In the genomic region with DNA sequence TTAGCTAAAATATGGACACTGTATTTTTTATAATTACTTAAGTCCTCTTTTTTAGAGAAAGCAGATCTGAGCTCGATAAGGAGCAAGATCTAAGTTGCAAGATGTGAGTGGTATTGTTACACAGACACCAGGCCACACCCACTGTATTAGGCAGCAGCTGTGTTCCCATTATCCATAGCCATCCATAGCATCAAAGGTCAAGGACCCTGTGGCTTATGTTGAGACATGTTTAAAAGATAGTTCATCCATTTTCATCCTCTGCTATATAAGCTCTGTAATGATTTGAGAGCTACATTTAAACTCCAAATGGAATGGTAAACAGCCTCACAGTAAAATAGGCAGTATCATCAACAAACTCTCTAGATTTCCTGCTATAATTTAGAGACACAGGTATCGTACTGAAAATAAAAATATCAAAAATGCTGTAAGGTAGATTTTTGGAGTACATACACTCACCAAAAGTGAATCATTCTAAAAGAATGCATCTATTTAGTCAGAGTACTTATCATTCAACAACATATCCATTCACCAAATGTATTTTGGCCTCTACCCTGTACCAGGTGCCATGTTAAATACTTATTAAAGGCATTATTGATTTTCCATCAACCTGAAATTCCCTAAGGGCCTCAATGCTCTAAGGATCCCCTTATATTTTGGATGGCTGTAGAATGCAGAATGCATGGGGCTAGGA, we compare ENCODE assay signal across 24 cellular contexts.
"Had no signal": no experiment of that assay in that cellular context is flagged by ENCODE, and none has a peak within 500 bp of the region (broad histone marks: within the 10 kb centered on the region; RNA-seq: fewer than 3 reads in every experiment).

No MANE protein-coding gene starts in this region.

- H3K27ac ChIP-seq: brain microvascular endothelial cell, gastrocnemius medialis, left ventricle myocardium inferior, prostate gland, spleen, thoracic aorta, vagina, WERI-Rb-1 had no signal

- DNase-seq: activated CD4-positive, alpha-beta T cell treated with anti-CD3 and anti-CD28 coated beads, Interleukin-2, amount 10 ng/mL, durations not matched to agents 7 days and 5 days; activated CD4-positive, CD25-positive, alpha-beta regulatory T cell treated with anti-CD3 and anti-CD28 coated beads, Interleukin-2, amount 50 U/mL, for 72 hours; activated gamma-delta T cell treated with Interleukin-2 at 50 U/mL for 16 hours; activated T-cell treated with anti-CD3 and anti-CD28 coated beads, Interleukin-2, amount 50 U/mL, for 1 hour; aorta; brain microvascular endothelial cell; central memory CD4-positive, alpha-beta T cell; dermis blood vessel endothelial cell; effector CD8-positive, alpha-beta T cell; gastrocnemius medialis; hippocampal formation; kidney glomerular epithelial cell; left ventricle myocardium inferior; midbrain; spleen; stimulated activated CD4-positive, alpha-beta T cell treated with anti-CD3 and anti-CD28 coated beads, Interleukin-4, amount 100 ng/mL, for 1 hour; stimulated activated naive CD4-positive, alpha-beta T cell treated with Interleukin-2 at 50 U/mL for 16 hours; WERI-Rb-1 had no signal

- H3K36me3 ChIP-seq: brain microvascular endothelial cell, gastrocnemius medialis, left ventricle myocardium inferior, prostate gland, spleen, thoracic aorta, vagina, WERI-Rb-1 had no signal

- H3K27me3 ChIP-seq: brain microvascular endothelial cell, gastrocnemius medialis, spleen, vagina had no signal

- H3K9me3 ChIP-seq: gastrocnemius medialis, prostate gland, thoracic aorta, vagina had no signal

- ATAC-seq: activated naive CD4-positive, alpha-beta T cell treated with anti-CD3 and anti-CD28 coated beads, Interleukin-2, amount 50 U/mL, for 72 hours; esophagus mucosa; gastrocnemius medialis; natural killer cell treated with Interleukin-12 subunit alpha and Interleukin-12 subunit beta and Interleukin-15 and Interleukin-18, amount 100 ng/mL, for 72 hours had no signal

- H3K4me3 ChIP-seq: gastrocnemius medialis, left ventricle myocardium inferior, prostate gland, spleen, thoracic aorta, vagina had no signal

- H3K4me1 ChIP-seq: gastrocnemius medialis, left ventricle myocardium inferior, prostate gland, spleen, vagina had no signal
